ENCODE assay signal across 9 cellular contexts in genomic region chr17:39729280-39729851, GRCh38. TPM values are rescaled to one million over a fixed set of nuclear protein-coding genes. Genes with fewer than 3 reads are reported as not detected.
DNase-seq lines count a peak whose midpoint lies in the region; ATAC-seq, FAIRE-seq and TF ChIP-seq lines count a peak whose summit lies in the region.
"Had no signal": no experiment of that assay in that cellular context is flagged by ENCODE, and none has a peak within 500 bp of the region (broad histone marks: within the 10 kb centered on the region; RNA-seq: fewer than 3 reads in every experiment).

No MANE protein-coding gene starts in this region.

- CTCF ChIA-PET in GM12878 (lab: Yijun Ruan, JAX) = interaction anchor here (0.5 to 5.6 kb wide), 30 partner anchors 10 to 508 kb away, joined by 3 to 79 read pairs (median 6); partner anchors contain the start of genes IKZF3, PGAP3, PNMT and PSMD3

- intact Hi-C loops in heart left ventricle (cut with DNase I) = loop anchor here in 1 of 10 donors (5.0 kb wide), 1 partner anchor 42 kb away; the partner anchor contains the start of gene PGAP3
- intact Hi-C loops in left ventricle myocardium superior (cut with micrococcal nuclease) = no loop called here
- intact Hi-C loops in GM12878 (cut with micrococcal nuclease; ENCODE audit: unreplicated experiment) = no loop called here

- H3K4me1 ChIP-seq in heart left ventricle (peaks cover 0 to 19% (median 8%) of the 10 kb centered on the region in 12 donors), GM12878 (ENCODE audit: control insufficient read depth, insufficient read depth, low read length) (peaks cover 3% of the 10 kb centered on the region; the same call in 1 of the 2 replicates), mesenchymal stem cell (ENCODE audit: control insufficient read depth, insufficient read depth, low read depth, low read length) (peaks cover 11% of the 10 kb centered on the region), urinary bladder (ENCODE audit: insufficient read depth) (no peaks in the 10 kb centered on the region)
- H3K4me1 ChIP-seq: foreskin keratinocyte had no signal

- FAIRE-seq in GM12878 (lab: Jason Lieb, UNC) = no peak

- no peak overlapping the region for H4K91ac ChIP-seq in mesenchymal stem cell (ENCODE audit: low read length)

- H3K23ac ChIP-seq in mesenchymal stem cell (ENCODE audit: low read length in 2 of 2) = no peak overlapping the region

- H2BK120ac ChIP-seq in mesenchymal stem cell (ENCODE audit: low read depth, low read length) = no peak overlapping the region

- H2BK15ac ChIP-seq in mesenchymal stem cell (ENCODE audit: low read depth, poor library complexity, severe bottlenecking) = no peak overlapping the region

- no peak overlapping the region for H4K8ac ChIP-seq in mesenchymal stem cell (ENCODE audit: low read length)

- SMC1A ChIA-PET in GM12878 (lab: Charles Lee; ENCODE audit: uncharacterized antibody, unreplicated experiment) = interaction anchor here (0.9 to 3.6 kb wide), 11 partner anchors 23 to 135 kb away, joined by 3 to 20 read pairs (median 4); partner anchors contain the start of genes IKZF3 and PGAP3

- DNase-seq in heart left ventricle = no peak
- no peak for DNase-seq in left ventricle myocardium superior
- no peak for DNase-seq in GM12878 (ENCODE audit: low read depth, low spot score)
- no peak for DNase-seq in mesenchymal stem cell
- no peak for DNase-seq in NCI-H128 (lab: John Stamatoyannopoulos, UW; ENCODE audit: unreplicated experiment)
- DNase-seq in NOMO-1 (lab: John Stamatoyannopoulos, UW; ENCODE audit: unreplicated experiment in 2 of 2) = no peak
- no peak for DNase-seq in GOT3 (lab: John Stamatoyannopoulos, UW)
- DNase-seq: foreskin keratinocyte had no signal

- no peaks in the 10 kb centered on the region for H3K9me3 ChIP-seq in heart left ventricle
- no peaks in the 10 kb centered on the region for H3K9me3 ChIP-seq in GM12878 (replicated peaks; ENCODE audit: control insufficient read depth, insufficient read depth, low read length)
- H3K9me3 ChIP-seq in mesenchymal stem cell (ENCODE audit: control insufficient read depth, low read length) = no peaks in the 10 kb centered on the region

- peaks cover 7% of the 10 kb centered on the region for H3K79me2 ChIP-seq in GM12878 (ENCODE audit: control insufficient read depth, insufficient read depth, low read length)

- H3K9ac ChIP-seq in GM12878 (ENCODE audit: control insufficient read depth, insufficient read depth, low read length) (peak overlapping the region; percentile 78), mesenchymal stem cell (ENCODE audit: low read length) (peak overlapping the region; percentile 91)

- H3K4me2 ChIP-seq in GM12878 (ENCODE audit: control insufficient read depth, insufficient read depth) = peak overlapping the region; percentile 86
- H3K4me2 ChIP-seq in mesenchymal stem cell (ENCODE audit: low read length, poor library complexity, severe bottlenecking) = peak overlapping the region; percentile 58

- H3K4me3 ChIP-seq in heart left ventricle = peak overlapping the region; percentile 56 to 99 (median 81)
- peak overlapping the region; percentile 91 for H3K4me3 ChIP-seq in GM12878
- peak overlapping the region in 1 of 2 experiments; percentile 95 for H3K4me3 ChIP-seq in mesenchymal stem cell (ENCODE audit: insufficient read depth in 1 of 2, low read depth in 1 of 2, low read length in 2 of 2)
- H3K4me3 ChIP-seq in urinary bladder (ENCODE audit: low read depth, low read length) = peak overlapping the region; percentile 65

- WGBS in heart left ventricle, 4 donors = 72 to 77% (median 73%) methylated on average over 6 of the region's 6 CpGs
- 51% methylated on average over 6 of the region's 6 CpGs for WGBS in GM12878 (ENCODE audit: insufficient coverage, insufficient replicate concordance, low lambda C conversion rate, missing lambda C conversion rate)
- 81% methylated on average over 5 of the region's 6 CpGs for WGBS in mesenchymal stem cell
- 71% methylated on average over 6 of the region's 6 CpGs for WGBS in urinary bladder

- H3K4ac ChIP-seq in mesenchymal stem cell (ENCODE audit: low read depth in 1 of 2, low read length in 2 of 2) = no peak overlapping the region

- no peak for TF ChIP-seq POLR2A in heart left ventricle (IDR thresholded peaks at IDR 0.05)
- no peak for TF ChIP-seq POLR2A in GM12878 (IDR thresholded peaks at IDR 0.05; ENCODE audit: low read depth, low read length)

- peaks cover 0 to 50% (median 43%) of the 10 kb centered on the region in 9 donors for H3K36me3 ChIP-seq in heart left ventricle
- 0 out of 4 replicates have a peak, but pooled peaks cover 0 to 3% of the 10 kb centered on the region in 2 experiments for H3K36me3 ChIP-seq in GM12878 (ENCODE audit: control insufficient read depth in 2 of 2, insufficient read depth in 2 of 2, low read length in 1 of 2)
- H3K36me3 ChIP-seq in mesenchymal stem cell (ENCODE audit: control insufficient read depth in 1 of 2, insufficient read depth in 2 of 2, low read depth in 1 of 2, low read length in 2 of 2) = peaks cover 41 to 46% of the 10 kb centered on the region in 2 experiments
- no peaks in the 10 kb centered on the region for H3K36me3 ChIP-seq in urinary bladder (ENCODE audit: insufficient read depth)

- H3K27ac ChIP-seq in heart left ventricle (peak overlapping the region in 9 of 12 donors; percentile 81 to 97 (median 90)), GM12878 (ENCODE audit: control insufficient read depth, insufficient read depth) (peak overlapping the region; percentile 88), mesenchymal stem cell (ENCODE audit: low read length, poor library complexity, severe bottlenecking) (no peak overlapping the region), urinary bladder (ENCODE audit: low read depth) (peak overlapping the region; percentile 95)

- peaks cover 20% of the 10 kb centered on the region for H3K79me1 ChIP-seq in mesenchymal stem cell (replicated peaks; ENCODE audit: low read length, poor library complexity, severe bottlenecking)

- H2AFZ ChIP-seq in GM12878 (ENCODE audit: control insufficient read depth, low read depth, low read length) = no peak overlapping the region
- no peak overlapping the region for H2AFZ ChIP-seq in mesenchymal stem cell (ENCODE audit: low read depth, low read length)

- BruUV-seq in GM12878 (replicated peaks; lab: Mats Ljungman, UMichigan) = no TSS peak

- in situ Hi-C loops in GM12878 (cut with MboI) = no loop called here

- H4K20me1 ChIP-seq in GM12878 (ENCODE audit: control insufficient read depth, insufficient read depth) = no peaks in the 10 kb centered on the region

- peak overlapping the region in 1 of 2 experiments; percentile 46 for H3K14ac ChIP-seq in mesenchymal stem cell (ENCODE audit: low read length in 2 of 2)

- no peak overlapping the region for H2BK12ac ChIP-seq in mesenchymal stem cell (ENCODE audit: low read length in 2 of 2)

- RAD21 ChIA-PET in GM12878 (lab: Charles Lee; ENCODE audit: unreplicated experiment) = interaction anchor here (0.5 to 2.8 kb wide), 15 partner anchors 10 to 252 kb away, joined by 3 to 14 read pairs (median 6); partner anchors contain the start of genes IKZF3 and PGAP3

- TF ChIP-seq EP300 in GM12878 (IDR thresholded peaks at IDR 0.05; ENCODE audit: borderline replicate concordance in 1 of 2, control insufficient read depth in 1 of 2, low read depth in 2 of 2, low read length in 2 of 2) = no peak

- ATAC-seq in heart left ventricle = no peak
- ATAC-seq in left ventricle myocardium superior = no peak
- ATAC-seq in GM12878 = no peak

- TF ChIP-seq CTCF in heart left ventricle (IDR thresholded peaks at IDR 0.05) = no peak
- TF ChIP-seq CTCF in GM12878 (IDR thresholded peaks at IDR 0.05 in 2 of 3, conservative IDR thresholded peaks at IDR 0.05 in 1 of 3; ENCODE audit: control insufficient read depth in 2 of 3, extremely low read depth in 1 of 3, insufficient read depth in 1 of 3, low read depth in 3 of 3, low read length in 3 of 3) = no peak

- no peak overlapping the region for H2BK5ac ChIP-seq in mesenchymal stem cell (ENCODE audit: low read depth, low read length, poor library complexity, severe bottlenecking)

- POLR2A ChIA-PET in GM12878 (lab: Charles Lee) = interaction anchor here (0.6 to 2.1 kb wide), 9 partner anchors 23 to 133 kb away, joined by 3 to 9 read pairs (median 3); no protein-coding TSS in a partner anchor

- H3K18ac ChIP-seq in mesenchymal stem cell (ENCODE audit: low read depth in 1 of 2, low read length in 2 of 2) = no peak overlapping the region

- H3K27me3 ChIP-seq in heart left ventricle (no peaks in the 10 kb centered on the region), GM12878 (replicated peaks in 1 of 2; ENCODE audit: control insufficient read depth in 2 of 2, insufficient read depth in 2 of 2, low read length in 1 of 2) (no peaks in the 10 kb centered on the region), mesenchymal stem cell (ENCODE audit: control insufficient read depth in 1 of 2, insufficient read depth in 1 of 2, low read length in 2 of 2) (no peaks in the 10 kb centered on the region)
- H3K27me3 ChIP-seq: foreskin keratinocyte had no signal

- no peak for TF ChIP-seq RAD21 in GM12878 (IDR thresholded peaks at IDR 0.05; ENCODE audit: insufficient read depth, low read depth, low read length)

- H2AK5ac ChIP-seq in mesenchymal stem cell (ENCODE audit: low read length, severe bottlenecking) = peak overlapping the region; percentile 20

RNA-seq across cellular contexts. Expression of gene MIEN1, which starts 1.0 kb away (rescaled TPM):
- total RNA-seq in heart left ventricle = 10 to 100 TPM; 34.3 to 98.1 (median 53.3) TPM
- 100 to 1,000 TPM in 1 of 2 donors, 10 to 100 TPM in 1; 87.6 to 159 TPM for polyA plus RNA-seq in heart left ventricle
- 49.3 TPM for total RNA-seq in left ventricle myocardium superior
- 14.7 and 16.1 TPM in 2 replicates for total RNA-seq in GM12878 (2013; cell fraction: nucleolus; rRNA removed)
- 42.5 and 50.5 TPM in 2 replicates for total RNA-seq in GM12878 (2014; rRNA removed)
- 34.2 and 41.5 TPM in 2 replicates for total RNA-seq in GM12878 (2014; rRNA removed; fragmentation: Illumina TruSeq; extraction: Trizol)
- 36.6 and 39.7 TPM in 2 replicates for total RNA-seq in GM12878 (2021)
- polyA plus RNA-seq in GM12878 (2011; ENCODE audit: low read depth) = 47.5 TPM
- polyA plus RNA-seq in GM12878 (2011; rRNA removed) = 29.2 and 45.0 TPM in 2 replicates
- 61.0 and 70.8 TPM in 2 replicates for polyA plus RNA-seq in GM12878 (2011; cell fraction: cytosol; rRNA removed)
- 29.0 and 38.3 TPM in 2 replicates for polyA plus RNA-seq in GM12878 (2011; cell fraction: nucleus; rRNA removed)
- polyA plus RNA-seq in GM12878 (2012) = 37.8 and 45.6 TPM in 2 replicates
- polyA plus RNA-seq in GM12878 (2014; fragmentation: Illumina TruSeq; extraction: Trizol) = 69.2 and 74.4 TPM in 2 replicates
- polyA plus RNA-seq in GM12878 (2014; fragmentation: Nextera tagmentation; extraction: Ambion mirVana) = 10 to 100 TPM; 24.9 to 42.5 TPM
- polyA plus RNA-seq in GM12878 (2014; rRNA removed) = 61.5 and 70.1 TPM in 2 replicates
- 10 to 100 TPM; 86.4 to 89.1 TPM for polyA plus RNA-seq in GM12878 (2016; fragmentation: Nextera tagmentation; extraction: Ambion mirVana)
- 14.0 and 24.9 TPM in 2 replicates for polyA minus RNA-seq in GM12878 (2011; rRNA and poly(A)+ RNA removed)
- polyA minus RNA-seq in GM12878 (2011; cell fraction: cytosol; rRNA and poly(A)+ RNA removed) = 11.0 and 11.6 TPM in 2 replicates
- polyA minus RNA-seq in GM12878 (2011; cell fraction: nucleus; rRNA and poly(A)+ RNA removed) = 21.4 and 28.5 TPM in 2 replicates
- polyA plus RNA-seq in mesenchymal stem cell (2013, experiment 1 of 2) = 91.2 TPM
- 95.9 TPM for polyA plus RNA-seq in mesenchymal stem cell (2013, experiment 2 of 2)
- total RNA-seq in urinary bladder = 7.9 TPM
- polyA plus RNA-seq in urinary bladder = 60.5 TPM

RNA-seq across cellular contexts. Expression of gene GRB7, which starts 8.4 kb away (rescaled TPM):
- total RNA-seq in heart left ventricle (1 to 10 TPM in 7 of 9 donors, under 1 TPM in 2; 0.48 to 8.2 (median 1.7) TPM), left ventricle myocardium superior (5.1 TPM), GM12878 (2014; rRNA removed) (0.16 and 0.34 TPM in 2 replicates), GM12878 (2014; rRNA removed; fragmentation: Illumina TruSeq; extraction: Trizol) (0.09 TPM in 1 of 2 replicates, not detected in the other), GM12878 (2021) (0.23 and 0.45 TPM in 2 replicates), urinary bladder (2.9 TPM)
- polyA plus RNA-seq in heart left ventricle (1 to 10 TPM in 1 of 2 donors, under 1 TPM in 1; 0.57 to 1.3 TPM), GM12878 (2011; rRNA removed) (0.05 and 0.10 TPM in 2 replicates), GM12878 (2014; fragmentation: Illumina TruSeq; extraction: Trizol) (0.19 and 0.65 TPM in 2 replicates), GM12878 (2014; fragmentation: Nextera tagmentation; extraction: Ambion mirVana) (not detected), GM12878 (2014; rRNA removed) (0.19 and 0.36 TPM in 2 replicates), GM12878 (2016; fragmentation: Nextera tagmentation; extraction: Ambion mirVana) (under 1 TPM in 1 of 2 experiments, not detected in 1; 0.09 TPM), urinary bladder (2.7 TPM)
- total RNA-seq in GM12878 (2013; cell fraction: nucleolus; rRNA removed) = 1.0 and 1.4 TPM in 2 replicates
- polyA plus RNA-seq in GM12878 (2011; ENCODE audit: low read depth) = not detected
- 0.04 and 0.08 TPM in 2 replicates for polyA plus RNA-seq in GM12878 (2011; cell fraction: cytosol; rRNA removed)
- polyA plus RNA-seq in GM12878 (2011; cell fraction: nucleus; rRNA removed) = 0.24 and 0.28 TPM in 2 replicates
- polyA plus RNA-seq in GM12878 (2012) = 0.35 and 0.38 TPM in 2 replicates
- polyA minus RNA-seq in GM12878 (2011; rRNA and poly(A)+ RNA removed) = not detected in 2 replicates
- not detected in 2 replicates for polyA minus RNA-seq in GM12878 (2011; cell fraction: cytosol; rRNA and poly(A)+ RNA removed)
- polyA minus RNA-seq in GM12878 (2011; cell fraction: nucleus; rRNA and poly(A)+ RNA removed) = 0.12 TPM in 1 of 2 replicates, not detected in the other
- 0.18 TPM for polyA plus RNA-seq in mesenchymal stem cell (2013, experiment 1 of 2)
- 0.05 TPM for polyA plus RNA-seq in mesenchymal stem cell (2013, experiment 2 of 2)

RNA-seq across cellular contexts. Expression of gene ERBB2, which starts 29.5 kb away (rescaled TPM):
- total RNA-seq in heart left ventricle = 10 to 100 TPM; 51.4 to 95.1 (median 79.3) TPM
- 10 to 100 TPM; 29.7 to 77.4 TPM for polyA plus RNA-seq in heart left ventricle
- total RNA-seq in left ventricle myocardium superior = 75.8 TPM
- 15.3 and 28.2 TPM in 2 replicates for total RNA-seq in GM12878 (2013; cell fraction: nucleolus; rRNA removed)
- total RNA-seq in GM12878 (2014; rRNA removed) = 4.1 and 5.5 TPM in 2 replicates
- 3.9 and 4.7 TPM in 2 replicates for total RNA-seq in GM12878 (2014; rRNA removed; fragmentation: Illumina TruSeq; extraction: Trizol)
- 6.8 and 7.0 TPM in 2 replicates for total RNA-seq in GM12878 (2021)
- 1.9 TPM for polyA plus RNA-seq in GM12878 (2011; ENCODE audit: low read depth)
- polyA plus RNA-seq in GM12878 (2011; rRNA removed) = 4.0 and 4.2 TPM in 2 replicates
- polyA plus RNA-seq in GM12878 (2011; cell fraction: cytosol; rRNA removed) = 4.1 and 5.2 TPM in 2 replicates
- 13.8 and 14.2 TPM in 2 replicates for polyA plus RNA-seq in GM12878 (2011; cell fraction: nucleus; rRNA removed)
- polyA plus RNA-seq in GM12878 (2012) = 4.6 and 5.3 TPM in 2 replicates
- 3.1 and 4.5 TPM in 2 replicates for polyA plus RNA-seq in GM12878 (2014; fragmentation: Illumina TruSeq; extraction: Trizol)
- polyA plus RNA-seq in GM12878 (2014; fragmentation: Nextera tagmentation; extraction: Ambion mirVana) = under 1 TPM; 0.39 to 0.77 TPM
- polyA plus RNA-seq in GM12878 (2014; rRNA removed) = 5.0 and 7.0 TPM in 2 replicates
- polyA plus RNA-seq in GM12878 (2016; fragmentation: Nextera tagmentation; extraction: Ambion mirVana) = 1 to 10 TPM; 3.2 to 3.7 TPM
- polyA minus RNA-seq in GM12878 (2011; rRNA and poly(A)+ RNA removed) = 7.3 and 8.2 TPM in 2 replicates
- polyA minus RNA-seq in GM12878 (2011; cell fraction: cytosol; rRNA and poly(A)+ RNA removed) = 2.6 and 2.9 TPM in 2 replicates
- polyA minus RNA-seq in GM12878 (2011; cell fraction: nucleus; rRNA and poly(A)+ RNA removed) = 4.7 and 6.8 TPM in 2 replicates
- 26.2 TPM for polyA plus RNA-seq in mesenchymal stem cell (2013, experiment 1 of 2)
- polyA plus RNA-seq in mesenchymal stem cell (2013, experiment 2 of 2) = 25.3 TPM
- 60.5 TPM for total RNA-seq in urinary bladder
- 38.3 TPM for polyA plus RNA-seq in urinary bladder

RNA-seq across cellular contexts. Expression of gene PGAP3, which starts 41.5 kb away (rescaled TPM):
- total RNA-seq in heart left ventricle (10 to 100 TPM in 7 of 9 donors, 1 to 10 TPM in 2; 8.0 to 18.8 (median 13.1) TPM), left ventricle myocardium superior (7.3 TPM), GM12878 (2014; rRNA removed) (6.4 and 7.4 TPM in 2 replicates), GM12878 (2014; rRNA removed; fragmentation: Illumina TruSeq; extraction: Trizol) (2.7 and 4.3 TPM in 2 replicates), GM12878 (2021) (10.0 and 10.5 TPM in 2 replicates), urinary bladder (10.0 TPM)
- polyA plus RNA-seq in heart left ventricle (10 to 100 TPM; 13.3 to 13.8 TPM), GM12878 (2011; rRNA removed) (2.8 and 6.6 TPM in 2 replicates), GM12878 (2014; fragmentation: Illumina TruSeq; extraction: Trizol) (2.6 and 5.1 TPM in 2 replicates), GM12878 (2014; fragmentation: Nextera tagmentation; extraction: Ambion mirVana) (1 to 10 TPM in 1 of 2 experiments, under 1 TPM in 1; 0.21 to 1.2 TPM), GM12878 (2014; rRNA removed) (5.6 and 8.4 TPM in 2 replicates), GM12878 (2016; fragmentation: Nextera tagmentation; extraction: Ambion mirVana) (1 to 10 TPM; 4.9 to 5.9 TPM), urinary bladder (19.1 TPM)
- 8.9 and 11.4 TPM in 2 replicates for total RNA-seq in GM12878 (2013; cell fraction: nucleolus; rRNA removed)
- polyA plus RNA-seq in GM12878 (2011; ENCODE audit: low read depth) = 5.0 TPM
- 7.8 and 10.7 TPM in 2 replicates for polyA plus RNA-seq in GM12878 (2011; cell fraction: cytosol; rRNA removed)
- 37.7 and 38.6 TPM in 2 replicates for polyA plus RNA-seq in GM12878 (2011; cell fraction: nucleus; rRNA removed)
- polyA plus RNA-seq in GM12878 (2012) = 7.1 and 9.7 TPM in 2 replicates
- 5.3 and 11.6 TPM in 2 replicates for polyA minus RNA-seq in GM12878 (2011; rRNA and poly(A)+ RNA removed)
- polyA minus RNA-seq in GM12878 (2011; cell fraction: cytosol; rRNA and poly(A)+ RNA removed) = 2.1 and 4.2 TPM in 2 replicates
- polyA minus RNA-seq in GM12878 (2011; cell fraction: nucleus; rRNA and poly(A)+ RNA removed) = 2.8 and 7.3 TPM in 2 replicates
- polyA plus RNA-seq in mesenchymal stem cell (2013, experiment 1 of 2) = 6.1 TPM
- polyA plus RNA-seq in mesenchymal stem cell (2013, experiment 2 of 2) = 5.9 TPM
